In the genomic region with DNA sequence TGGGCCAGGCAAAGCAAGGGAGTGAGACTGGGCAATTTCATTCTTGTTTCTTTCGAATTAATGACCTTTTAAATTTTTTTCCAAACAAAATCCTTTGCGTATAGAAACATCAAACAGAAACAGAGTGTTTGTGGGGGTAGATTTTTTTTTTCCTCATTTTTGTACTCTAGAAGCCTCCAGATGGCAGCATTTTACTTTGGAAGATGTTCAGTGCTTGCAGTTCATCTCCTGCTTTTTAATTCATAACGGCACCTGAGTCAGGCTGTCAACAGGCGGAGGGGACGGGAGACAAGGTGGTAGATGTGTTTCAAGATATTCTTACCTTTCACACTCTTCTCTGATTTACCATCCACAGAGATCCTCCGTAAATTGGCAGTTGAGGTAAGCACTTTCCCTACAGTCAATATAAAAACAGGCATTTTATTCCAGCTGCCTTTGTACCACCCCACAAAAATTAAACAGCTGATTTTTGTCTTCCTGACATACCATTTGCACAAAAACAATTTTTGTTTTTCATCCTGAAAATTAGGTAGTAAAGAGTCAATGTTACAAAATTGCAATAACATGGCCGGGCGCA, we compare ENCODE assay signal across 9 cellular contexts.
A peak's percentile ranks its signal among the peaks of the same experiment; 100 is the strongest.
DNase-seq lines count a peak whose midpoint lies in the region; ATAC-seq, FAIRE-seq and TF ChIP-seq lines count a peak whose summit lies in the region.
"Had no signal": no experiment of that assay in that cellular context is flagged by ENCODE, and none has a peak within 500 bp of the region (broad histone marks: within the 10 kb centered on the region; RNA-seq: fewer than 3 reads in every experiment).

No MANE protein-coding gene starts in this region.

- peak; percentile 59 to 66; a peak in 4 of 6 replicates for ATAC-seq in A549

- no peaks in the 10 kb centered on the region for H3K4me1 ChIP-seq in A549
- H3K4me1 ChIP-seq in liver (ENCODE audit: control insufficient read depth in 4 of 4, insufficient read depth in 4 of 4, low read length in 3 of 4), result peaks cover 0 to 4% (median 0%) of the 10 kb centered on the region in 4 donors
- H3K4me1 ChIP-seq in suprapubic skin, result peaks cover 3% of the 10 kb centered on the region

- H3K4me3 ChIP-seq in A549, result no peak overlapping the region
- H3K4me3 ChIP-seq in GM12875 (ENCODE audit: low read depth, low read length), result no peak overlapping the region
- H3K4me3 ChIP-seq in liver (ENCODE audit: low read depth in 1 of 3, low read length in 3 of 3), result no peak overlapping the region
- H3K4me3 ChIP-seq in suprapubic skin, result no peak overlapping the region

- H3K27me3 ChIP-seq in liver (ENCODE audit: control insufficient read depth in 4 of 4, insufficient read depth in 4 of 4, low read length in 3 of 4) (peaks cover 0 to 3% (median 0%) of the 10 kb centered on the region in 4 donors), suprapubic skin (no peaks in the 10 kb centered on the region)

- TF ChIP-seq POLR2A in A549 (IDR thresholded peaks at IDR 0.05; ENCODE audit: low read length) (no peak), suprapubic skin (IDR thresholded peaks at IDR 0.05) (no peak)

- TF ChIP-seq CTCF in A549 (IDR thresholded peaks at IDR 0.05), result peak; percentile 62
- peak; percentile 9; the same call in 1 of the 2 replicates for TF ChIP-seq CTCF in GM12875 (IDR thresholded peaks at IDR 0.05; ENCODE audit: borderline replicate concordance, insufficient read depth, low read depth, low read length)
- peak; percentile 62 for TF ChIP-seq CTCF in LNCAP (IDR thresholded peaks at IDR 0.05)
- peak; percentile 22 for TF ChIP-seq CTCF in liver (IDR thresholded peaks at IDR 0.05; ENCODE audit: low read depth, low read length, missing input control)
- TF ChIP-seq CTCF in suprapubic skin (IDR thresholded peaks at IDR 0.05), result no peak

- FAIRE-seq in A549 (lab: Jason Lieb, UNC), result no peak
- FAIRE-seq: colon had no signal

- TF ChIP-seq RAD21 in A549 (conservative IDR thresholded peaks at IDR 0.05 in 1 of 2, IDR thresholded peaks at IDR 0.05 in 1 of 2), result peak; percentile 62 to 66
- peak; percentile 67 to 69 for TF ChIP-seq RAD21 in liver (IDR thresholded peaks at IDR 0.05)

- no peak for TF ChIP-seq EP300 in A549 (IDR thresholded peaks at IDR 0.05)
- TF ChIP-seq EP300 in suprapubic skin (IDR thresholded peaks at IDR 0.05), result no peak

- H3K36me3 ChIP-seq in liver (ENCODE audit: control insufficient read depth in 4 of 4, insufficient read depth in 3 of 4, low read depth in 1 of 4, low read length in 3 of 4) (no peaks in the 10 kb centered on the region), suprapubic skin (no peaks in the 10 kb centered on the region)

- H3K9me3 ChIP-seq in A549 (no peaks in the 10 kb centered on the region), liver (ENCODE audit: control insufficient read depth in 4 of 4, low read length in 3 of 4) (no peaks in the 10 kb centered on the region), suprapubic skin (no peaks in the 10 kb centered on the region)

- peak overlapping the region; percentile 36; the same call in 1 of the 3 replicates for H3K4me2 ChIP-seq in A549

- POLR2A ChIA-PET in A549 (lab: Yijun Ruan, JAX), result no interaction called here

- no peak overlapping the region for H3K27ac ChIP-seq in A549
- H3K27ac ChIP-seq in liver (ENCODE audit: low read depth in 1 of 2, low read length in 2 of 2), result no peak overlapping the region
- H3K27ac ChIP-seq in suprapubic skin, result no peak overlapping the region

- CTCF ChIA-PET in A549 (lab: Yijun Ruan, JAX), result interaction anchor here (1.0 kb wide), 1 partner anchor 22 kb away, joined by 3 read pairs; no protein-coding TSS in a partner anchor

- 24% methylated on average over 8 of the region's 8 CpGs for WGBS in A549 (ENCODE audit: missing lambda C conversion rate)
- 41% methylated on average over 8 of the region's 8 CpGs for WGBS in liver
- WGBS in suprapubic skin, result 34% methylated on average over 8 of the region's 8 CpGs

- H3K9ac ChIP-seq in liver (ENCODE audit: low read depth in 1 of 2, low read length in 2 of 2), result no peak overlapping the region

- peak in 1 of 2 experiments; percentile 37 for DNase-seq in A549 (ENCODE audit: low read depth in 1 of 2, low spot score in 1 of 2)
- peak; percentile 56 for DNase-seq in amniotic epithelial cell (ENCODE audit: low read depth)
- no peak for DNase-seq in suprapubic skin (ENCODE audit: low spot score in 2 of 2)
- no peak for DNase-seq in activated CD4-positive, alpha-beta T cell treated with anti-CD3 and anti-CD28 coated beads, Interleukin-2, amount 50 U/mL, for 1 hour
- DNase-seq in NCI-H2029 (lab: John Stamatoyannopoulos, UW), result no peak

TF ChIP-seq in A549, 52 proteins besides CTCF, POLR2A, EP300 and RAD21:
- TF ChIP-seq ZNF302 (CRISPR knock-in tag; IDR thresholded peaks at IDR 0.05) (no peak), SMC3 (IDR thresholded peaks at IDR 0.05) (peak; percentile 40; the same call in 2 of the 3 replicates)

TF ChIP-seq in liver, 16 proteins besides CTCF, POLR2A, EP300 and RAD21:
- TF ChIP-seq, protein P1, sequence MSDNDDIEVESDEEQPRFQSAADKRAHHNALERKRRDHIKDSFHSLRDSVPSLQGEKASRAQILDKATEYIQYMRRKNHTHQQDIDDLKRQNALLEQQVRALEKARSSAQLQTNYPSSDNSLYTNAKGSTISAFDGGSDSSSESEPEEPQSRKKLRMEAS (IDR thresholded peaks at IDR 0.05), result no peak
- TF ChIP-seq JUND (IDR thresholded peaks at IDR 0.05), result no peak
- no peak for TF ChIP-seq RXRA (IDR thresholded peaks at IDR 0.05)
- TF ChIP-seq TAF1 (conservative IDR thresholded peaks at IDR 0.05), result no peak
- TF ChIP-seq EGR1 (IDR thresholded peaks at IDR 0.05; ENCODE audit: low read depth in 2 of 2), result no peak
- TF ChIP-seq GABPA (IDR thresholded peaks at IDR 0.05 in 1 of 2, conservative IDR thresholded peaks at IDR 0.05 in 1 of 2), result no peak
- no peak for TF ChIP-seq FOXA2 (IDR thresholded peaks at IDR 0.05)
- no peak for TF ChIP-seq HNF4A (conservative IDR thresholded peaks at IDR 0.05)
- no peak for TF ChIP-seq HNF4G (IDR thresholded peaks at IDR 0.05)
- TF ChIP-seq, protein P2, sequence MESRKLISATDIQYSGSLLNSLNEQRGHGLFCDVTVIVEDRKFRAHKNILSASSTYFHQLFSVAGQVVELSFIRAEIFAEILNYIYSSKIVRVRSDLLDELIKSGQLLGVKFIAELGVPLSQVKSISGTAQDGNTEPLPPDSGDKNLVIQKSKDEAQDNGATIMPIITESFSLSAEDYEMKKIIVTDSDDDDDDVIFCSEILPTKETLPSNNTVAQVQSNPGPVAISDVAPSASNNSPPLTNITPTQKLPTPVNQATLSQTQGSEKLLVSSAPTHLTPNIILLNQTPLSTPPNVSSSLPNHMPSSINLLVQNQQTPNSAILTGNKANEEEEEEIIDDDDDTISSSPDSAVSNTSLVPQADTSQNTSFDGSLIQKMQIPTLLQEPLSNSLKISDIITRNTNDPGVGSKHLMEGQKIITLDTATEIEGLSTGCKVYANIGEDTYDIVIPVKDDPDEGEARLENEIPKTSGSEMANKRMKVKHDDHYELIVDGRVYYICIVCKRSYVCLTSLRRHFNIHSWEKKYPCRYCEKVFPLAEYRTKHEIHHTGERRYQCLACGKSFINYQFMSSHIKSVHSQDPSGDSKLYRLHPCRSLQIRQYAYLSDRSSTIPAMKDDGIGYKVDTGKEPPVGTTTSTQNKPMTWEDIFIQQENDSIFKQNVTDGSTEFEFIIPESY (IDR thresholded peaks at IDR 0.05), result no peak
- TF ChIP-seq YY1 (IDR thresholded peaks at IDR 0.05), result no peak
- TF ChIP-seq FOXA1 (IDR thresholded peaks at IDR 0.05), result no peak
- TF ChIP-seq NR2F2 (IDR thresholded peaks at IDR 0.05), result no peak
- no peak for TF ChIP-seq SP1 (IDR thresholded peaks at IDR 0.05)
- TF ChIP-seq, protein P3, sequence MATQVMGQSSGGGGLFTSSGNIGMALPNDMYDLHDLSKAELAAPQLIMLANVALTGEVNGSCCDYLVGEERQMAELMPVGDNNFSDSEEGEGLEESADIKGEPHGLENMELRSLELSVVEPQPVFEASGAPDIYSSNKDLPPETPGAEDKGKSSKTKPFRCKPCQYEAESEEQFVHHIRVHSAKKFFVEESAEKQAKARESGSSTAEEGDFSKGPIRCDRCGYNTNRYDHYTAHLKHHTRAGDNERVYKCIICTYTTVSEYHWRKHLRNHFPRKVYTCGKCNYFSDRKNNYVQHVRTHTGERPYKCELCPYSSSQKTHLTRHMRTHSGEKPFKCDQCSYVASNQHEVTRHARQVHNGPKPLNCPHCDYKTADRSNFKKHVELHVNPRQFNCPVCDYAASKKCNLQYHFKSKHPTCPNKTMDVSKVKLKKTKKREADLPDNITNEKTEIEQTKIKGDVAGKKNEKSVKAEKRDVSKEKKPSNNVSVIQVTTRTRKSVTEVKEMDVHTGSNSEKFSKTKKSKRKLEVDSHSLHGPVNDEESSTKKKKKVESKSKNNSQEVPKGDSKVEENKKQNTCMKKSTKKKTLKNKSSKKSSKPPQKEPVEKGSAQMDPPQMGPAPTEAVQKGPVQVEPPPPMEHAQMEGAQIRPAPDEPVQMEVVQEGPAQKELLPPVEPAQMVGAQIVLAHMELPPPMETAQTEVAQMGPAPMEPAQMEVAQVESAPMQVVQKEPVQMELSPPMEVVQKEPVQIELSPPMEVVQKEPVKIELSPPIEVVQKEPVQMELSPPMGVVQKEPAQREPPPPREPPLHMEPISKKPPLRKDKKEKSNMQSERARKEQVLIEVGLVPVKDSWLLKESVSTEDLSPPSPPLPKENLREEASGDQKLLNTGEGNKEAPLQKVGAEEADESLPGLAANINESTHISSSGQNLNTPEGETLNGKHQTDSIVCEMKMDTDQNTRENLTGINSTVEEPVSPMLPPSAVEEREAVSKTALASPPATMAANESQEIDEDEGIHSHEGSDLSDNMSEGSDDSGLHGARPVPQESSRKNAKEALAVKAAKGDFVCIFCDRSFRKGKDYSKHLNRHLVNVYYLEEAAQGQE (IDR thresholded peaks at IDR 0.05), result no peak

Comparison
In these comparisons a context has a peak if more than half of its experiments do, and no peak if none do; other contexts are left out.
1. CTCF ChIP-seq: peak in A549 (single experiment), GM12875 (single experiment), LNCAP (single experiment) and liver (single experiment); none in suprapubic skin (0 of 2).